In genomic region chr10:773562-774161, GRCh38 we compare ENCODE assay signal across 23 cellular contexts.
"Had no signal": no experiment of that assay in that cellular context is flagged by ENCODE, and none has a peak within 500 bp of the region (broad histone marks: within the 10 kb centered on the region; RNA-seq: fewer than 3 reads in every experiment).

No MANE protein-coding gene starts in this region.

- H3K4me3 ChIP-seq: body of pancreas, lung, suprapubic skin had no signal

- H3K36me3 Mint-ChIP-seq: activated CD8-positive, alpha-beta memory T cell treated with anti-CD3 and anti-CD28 coated beads, Interleukin-2, amount 10 ng/mL, durations not matched to agents 7 days and 5 days; activated naive CD8-positive, alpha-beta T cell treated with anti-CD3 and anti-CD28 coated beads for 36 hours had no signal

- DNase-seq: activated CD4-positive, alpha-beta T cell treated with anti-CD3 and anti-CD28 coated beads for 1 hour; activated CD4-positive, alpha-beta T cell treated with anti-CD3 and anti-CD28 coated beads, Interleukin-2, amount 50 U/mL, for 48 hours; activated CD8-positive, alpha-beta memory T cell treated with anti-CD3 and anti-CD28 coated beads, Interleukin-2, amount 10 ng/mL, durations not matched to agents 7 days and 5 days; activated naive CD4-positive, alpha-beta T cell; activated naive CD8-positive, alpha-beta T cell treated with anti-CD3 and anti-CD28 coated beads for 36 hours; amygdala; body of pancreas; foreskin fibroblast; left cardiac atrium; midbrain; nephron progenitor cell; occipital lobe; retina; stimulated activated CD4-positive, alpha-beta T cell treated with anti-CD3 and anti-CD28 coated beads, Interleukin-12 subunit alpha, Interleukin-12 subunit beta, amount 100 ng/mL, for 4 hours; stimulated activated CD4-positive, alpha-beta T cell treated with anti-CD3 and anti-CD28 coated beads, Interleukin-1b, Interleukin-23, amount 100 ng/mL, for 48 hours; stimulated activated CD8-positive, alpha-beta memory T cell treated with anti-CD3 and anti-CD28 coated beads, Interleukin-4, amount 100 ng/mL, for 48 hours; stimulated activated naive CD4-positive, alpha-beta T cell treated with Interleukin-2 at 50 U/mL for 16 hours; trophoblast cell had no signal

- ATAC-seq: activated CD8-positive, alpha-beta memory T cell treated with anti-CD3 and anti-CD28 coated beads, Interleukin-2, amount 10 ng/mL, durations not matched to agents 7 days and 5 days; activated T-helper 17 cell treated with anti-CD3 and anti-CD28 coated beads, Interleukin-2, amount 50 U/mL, for 72 hours; body of pancreas; left cardiac atrium had no signal

- H3K9me3 Mint-ChIP-seq: activated T-helper 17 cell treated with anti-CD3 and anti-CD28 coated beads, Interleukin-2, amount 50 U/mL, for 72 hours had no signal

- H3K27ac ChIP-seq: body of pancreas, suprapubic skin, VCaP had no signal

- H3K9me3 ChIP-seq: body of pancreas, suprapubic skin had no signal

- H3K4me1 Mint-ChIP-seq: activated CD8-positive, alpha-beta memory T cell treated with anti-CD3 and anti-CD28 coated beads, Interleukin-2, amount 10 ng/mL, durations not matched to agents 7 days and 5 days; activated naive CD8-positive, alpha-beta T cell treated with anti-CD3 and anti-CD28 coated beads for 36 hours; activated T-helper 17 cell treated with anti-CD3 and anti-CD28 coated beads, Interleukin-2, amount 50 U/mL, for 72 hours; nephron progenitor cell had no signal

- H3K36me3 ChIP-seq: suprapubic skin had no signal

- H3K27me3 Mint-ChIP-seq: activated CD8-positive, alpha-beta memory T cell treated with anti-CD3 and anti-CD28 coated beads, Interleukin-2, amount 10 ng/mL, durations not matched to agents 7 days and 5 days; activated naive CD8-positive, alpha-beta T cell treated with anti-CD3 and anti-CD28 coated beads for 36 hours; activated T-helper 17 cell treated with anti-CD3 and anti-CD28 coated beads, Interleukin-2, amount 50 U/mL, for 72 hours had no signal

- H3K27ac Mint-ChIP-seq: activated CD8-positive, alpha-beta memory T cell treated with anti-CD3 and anti-CD28 coated beads, Interleukin-2, amount 10 ng/mL, durations not matched to agents 7 days and 5 days; activated naive CD8-positive, alpha-beta T cell treated with anti-CD3 and anti-CD28 coated beads for 36 hours; activated T-helper 17 cell treated with anti-CD3 and anti-CD28 coated beads, Interleukin-2, amount 50 U/mL, for 72 hours; nephron progenitor cell; T-helper 1 cell treated with Interleukin-12 subunit alpha and Interleukin-12 subunit beta and Interleukin-4 antibody, amounts not matched to agents 30 μg/mL and 1 μg/mL, for 36 hours had no signal

- H3K27me3 ChIP-seq: body of pancreas had no signal

- H3K4me1 ChIP-seq: body of pancreas had no signal

- H3K4me3 Mint-ChIP-seq: activated CD8-positive, alpha-beta memory T cell treated with anti-CD3 and anti-CD28 coated beads, Interleukin-2, amount 10 ng/mL, durations not matched to agents 7 days and 5 days; activated naive CD8-positive, alpha-beta T cell treated with anti-CD3 and anti-CD28 coated beads for 36 hours; activated T-helper 17 cell treated with anti-CD3 and anti-CD28 coated beads, Interleukin-2, amount 50 U/mL, for 72 hours; nephron progenitor cell; T-helper 1 cell treated with Interleukin-12 subunit alpha and Interleukin-12 subunit beta and Interleukin-4 antibody, amounts not matched to agents 30 μg/mL and 1 μg/mL, for 36 hours had no signal
